In the genomic region with DNA sequence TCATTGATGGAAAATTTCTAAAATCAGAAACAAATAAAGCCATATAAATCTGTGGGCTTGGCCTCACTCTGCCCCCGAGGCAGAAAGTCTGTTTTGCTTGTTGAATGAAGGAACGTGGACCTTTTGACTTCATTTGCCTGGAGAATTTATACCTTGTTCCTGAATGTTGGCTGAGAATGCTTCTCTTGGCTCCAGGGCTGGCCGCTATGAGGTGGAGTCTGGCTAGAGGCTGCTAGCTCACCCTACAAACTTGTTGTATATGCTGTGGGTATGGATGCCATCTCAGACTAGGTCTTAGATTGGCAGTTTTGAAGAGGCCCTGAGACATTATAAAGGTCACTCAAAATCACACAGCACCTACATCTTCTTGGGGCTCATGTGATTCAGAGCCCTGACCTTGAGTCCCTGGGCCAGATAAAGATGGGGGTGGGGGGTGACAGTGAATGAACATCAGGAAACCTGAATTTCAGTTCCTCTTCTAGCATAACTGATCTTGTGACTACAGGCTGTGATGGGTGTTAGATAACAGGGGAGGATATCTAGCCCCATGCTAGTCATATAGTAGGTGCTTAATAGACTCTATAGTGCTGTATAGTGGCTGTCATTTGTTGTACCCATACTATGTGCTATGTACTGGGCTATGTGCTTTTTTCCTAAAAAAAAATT, we compare ENCODE assay signal across 11 cellular contexts. TPM values are rescaled to one million over a fixed set of nuclear protein-coding genes. Genes with fewer than 3 reads are reported as not detected.
A peak's percentile ranks its signal among the peaks of the same experiment; 100 is the strongest.
DNase-seq lines count a peak whose midpoint lies in the region; ATAC-seq, FAIRE-seq and TF ChIP-seq lines count a peak whose summit lies in the region.
"Had no signal": no experiment of that assay in that cellular context is flagged by ENCODE, and none has a peak within 500 bp of the region (broad histone marks: within the 10 kb centered on the region; RNA-seq: fewer than 3 reads in every experiment).

No MANE protein-coding gene starts in this region.

- H3K79me1 ChIP-seq in mesendoderm (ENCODE audit: low read length) = peaks cover 7% of the 10 kb centered on the region

- H4K5ac ChIP-seq in mesendoderm (ENCODE audit: low read length) = no peak overlapping the region

- H3K4ac ChIP-seq in mesendoderm (ENCODE audit: low read depth, low read length) = no peak overlapping the region

- peak; percentile 40 for ATAC-seq in GM21526 (IDR thresholded peaks at IDR 0.05; ENCODE audit: low FRiP score, unreplicated experiment)
- ATAC-seq in HG03457 (IDR thresholded peaks at IDR 0.05; ENCODE audit: unreplicated experiment) = peak; percentile 28

- H3K18ac ChIP-seq in mesendoderm (ENCODE audit: low read length) = no peak overlapping the region

- H3K4me1 ChIP-seq in uterus (peaks cover 0 to 4% of the 10 kb centered on the region in 2 donors), mesendoderm (ENCODE audit: control insufficient read depth, low read depth, low read length) (peaks cover 8% of the 10 kb centered on the region)

- intact Hi-C loops in uterus (cut with DNase I; ENCODE audit: low total_unique reads) = no loop called here

- no peak overlapping the region for H3K23ac ChIP-seq in mesendoderm (ENCODE audit: low read length)

- peak; percentile 47 for DNase-seq in GM18507 (ENCODE audit: extremely low spot score, insufficient read length, low read depth)
- DNase-seq in erythroblast (lab: John Stamatoyannopoulos, UW) = peak; percentile 31 to 67
- DNase-seq in stimulated activated CD4-positive, alpha-beta T cell treated with anti-CD3 and anti-CD28 coated beads, Interleukin-2, amount 100 ng/mL, for 48 hours = no peak
- no peak for DNase-seq in uterus
- DNase-seq in NCI-H1436 (lab: John Stamatoyannopoulos, UW) = no peak
- no peak for DNase-seq in mesendoderm
- DNase-seq: NCI-H1092 treated with DMSO at 0.1 percent for 48 hours, WERI-Rb-1 had no signal

- H3K79me2 ChIP-seq in mesendoderm (ENCODE audit: control insufficient read depth, insufficient read depth, low read length) = no peaks in the 10 kb centered on the region

- H2BK5ac ChIP-seq in mesendoderm (ENCODE audit: low read length) = no peak overlapping the region

- H4K8ac ChIP-seq in mesendoderm (ENCODE audit: low read depth, low read length) = no peak overlapping the region

- FAIRE-seq in GM18507 (lab: Jason Lieb, UNC) = peak; percentile 98

- H2AK5ac ChIP-seq in mesendoderm (ENCODE audit: low read length) = no peak overlapping the region

- no peaks in the 10 kb centered on the region for H3K36me3 ChIP-seq in uterus
- no peaks in the 10 kb centered on the region for H3K36me3 ChIP-seq in mesendoderm (ENCODE audit: control insufficient read depth, insufficient read depth, low read length)
- H3K36me3 ChIP-seq: WERI-Rb-1 had no signal

- no peak for TF ChIP-seq CTCF in uterus (IDR thresholded peaks at IDR 0.05)

- no CpG with 5 or more reads among the region's 3 CpGs for WGBS in mesendoderm (ENCODE audit: extremely low coverage, insufficient coverage, low lambda C conversion rate)

- H3K9ac ChIP-seq in mesendoderm (ENCODE audit: low read length) = no peak overlapping the region

- H3K9me3 ChIP-seq in uterus = no peaks in the 10 kb centered on the region

- no peak overlapping the region for H3K4me2 ChIP-seq in mesendoderm (ENCODE audit: low read length)

- no peak overlapping the region for H2BK120ac ChIP-seq in mesendoderm (ENCODE audit: low read depth, low read length)

- H2BK15ac ChIP-seq in mesendoderm (replicated peaks; ENCODE audit: low read depth) = no peak overlapping the region

- H3K56ac ChIP-seq in mesendoderm (ENCODE audit: low read length) = no peak overlapping the region

- H3K4me3 ChIP-seq in uterus (no peak overlapping the region), mesendoderm (ENCODE audit: low read length) (no peak overlapping the region)

- TF ChIP-seq POLR2A in erythroblast (IDR thresholded peaks at IDR 0.05; ENCODE audit: low read length) (no peak), uterus (IDR thresholded peaks at IDR 0.05) (no peak)

- no peaks in the 10 kb centered on the region for H3K27me3 ChIP-seq in uterus
- no peaks in the 10 kb centered on the region for H3K27me3 ChIP-seq in mesendoderm (ENCODE audit: insufficient read depth, low read length, poor library complexity)

- no peak overlapping the region for H3K27ac ChIP-seq in uterus
- H3K27ac ChIP-seq in mesendoderm (ENCODE audit: low read depth, low read length) = no peak overlapping the region
- H3K27ac ChIP-seq: WERI-Rb-1 had no signal

RNA-seq across cellular contexts. Expression of gene GM2A, which starts 2.8 kb away (rescaled TPM):
- 10 to 100 TPM; 14.7 to 33.8 (median 23.8) TPM for total RNA-seq in uterus
- 18.3 TPM for polyA plus RNA-seq in mesendoderm (2013, experiment 1 of 2)
- 17.9 TPM for polyA plus RNA-seq in mesendoderm (2013, experiment 2 of 2)

RNA-seq across cellular contexts. Expression of gene CCDC69, which starts 31.9 kb away (rescaled TPM):
- 10 to 100 TPM; 19.5 to 76.2 (median 40.6) TPM for total RNA-seq in uterus
- polyA plus RNA-seq in mesendoderm (2013, experiment 1 of 2) = 6.4 TPM
- 6.3 TPM for polyA plus RNA-seq in mesendoderm (2013, experiment 2 of 2)

RNA-seq across cellular contexts. Expression of gene SLC36A3, which starts 47.8 kb away (rescaled TPM):
- not detected for total RNA-seq in uterus
- polyA plus RNA-seq in mesendoderm (2013, experiment 1 of 2) = not detected
- polyA plus RNA-seq in mesendoderm (2013, experiment 2 of 2) = not detected
- total RNA-seq: subcutaneous adipose tissue had no signal

Comparison
In these comparisons a context has a peak if more than half of its experiments do, and no peak if none do; other contexts are left out.
1. DNase-seq: peak in GM18507 (single experiment) and erythroblast (2 of 2); none in stimulated activated CD4-positive, alpha-beta T cell treated with anti-CD3 and anti-CD28 coated beads, Interleukin-2, amount 100 ng/mL, for 48 hours (0 of 2), uterus (0 of 2), NCI-H1436 (single experiment) and mesendoderm (single experiment).